Comparison of ENCODE assay signal across 20 cellular contexts in the genomic region with DNA sequence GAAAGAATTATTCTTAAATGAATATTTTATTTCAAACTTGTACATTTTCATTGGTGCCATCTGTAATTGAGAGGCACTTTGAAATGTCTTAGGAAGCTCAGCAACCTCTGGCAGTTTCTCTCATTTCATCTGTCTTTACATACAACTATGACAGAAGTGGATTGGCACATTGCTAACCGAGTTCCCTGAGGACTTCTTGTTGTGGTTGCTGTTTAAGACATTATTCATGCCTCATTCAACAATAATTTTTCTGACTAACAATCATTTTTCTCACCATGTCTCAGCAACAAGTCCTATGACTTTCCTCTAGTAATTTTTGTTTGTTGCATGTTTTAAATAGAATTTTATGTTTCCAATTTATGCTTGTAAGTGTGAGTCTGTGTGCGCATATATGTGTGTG.
DNase-seq lines count a peak whose midpoint lies in the region; ATAC-seq and TF ChIP-seq lines count a peak whose summit lies in the region.
"Had no signal": no experiment of that assay in that cellular context is flagged by ENCODE, and none has a peak within 500 bp of the region (broad histone marks: within the 10 kb centered on the region; RNA-seq: fewer than 3 reads in every experiment).

No MANE protein-coding gene starts in this region.

- H3K9ac ChIP-seq in trophoblast cell (ENCODE audit: low read length), result no peak overlapping the region

- no peak overlapping the region for H2AK5ac ChIP-seq in trophoblast cell (ENCODE audit: low read length)

- no peaks in the 10 kb centered on the region for H3K36me3 ChIP-seq in trophoblast cell (ENCODE audit: control insufficient read depth in 1 of 2, insufficient read depth in 2 of 2, low read length in 2 of 2)
- H3K36me3 ChIP-seq: right atrium auricular region had no signal

- no peaks in the 10 kb centered on the region for H3K79me2 ChIP-seq in trophoblast cell (ENCODE audit: control insufficient read depth, insufficient read depth, low read length, poor library complexity)

- H4K8ac ChIP-seq in trophoblast cell (ENCODE audit: low read depth, low read length), result no peak overlapping the region

- no peaks in the 10 kb centered on the region for H3K9me3 ChIP-seq in trophoblast cell (ENCODE audit: insufficient read depth, low read depth, low read length)
- H3K9me3 ChIP-seq: right atrium auricular region had no signal

- no peaks in the 10 kb centered on the region for H3K79me1 ChIP-seq in trophoblast cell (ENCODE audit: low read length)

- H2AFZ ChIP-seq in trophoblast cell (ENCODE audit: insufficient read depth, low read length, poor library complexity), result no peak overlapping the region

- no peaks in the 10 kb centered on the region for H3K4me1 ChIP-seq in trophoblast cell (ENCODE audit: control insufficient read depth in 1 of 2, insufficient read depth in 2 of 2, low read length in 2 of 2)
- H3K4me1 ChIP-seq: right atrium auricular region had no signal

- WGBS in trophoblast cell (ENCODE audit: extremely low coverage, insufficient coverage, insufficient read length), result no CpG with 5 or more reads among the region's 2 CpGs

- peaks cover 32% of the 10 kb centered on the region for H3K4me1 Mint-ChIP-seq in progenitor cell of endocrine pancreas (ENCODE audit: low read depth)
- H3K4me1 Mint-ChIP-seq: central memory CD8-positive, alpha-beta T cell; naive thymus-derived CD4-positive, alpha-beta T cell; T-cell had no signal

- no peaks in the 10 kb centered on the region for H3K27me3 ChIP-seq in trophoblast cell (ENCODE audit: insufficient read depth, low read length)
- H3K27me3 ChIP-seq: right atrium auricular region had no signal

- no peak overlapping the region for H3K4me2 ChIP-seq in trophoblast cell (ENCODE audit: low read length)

- no peak overlapping the region for H3K18ac ChIP-seq in trophoblast cell (ENCODE audit: low read length)

- no peak overlapping the region for H4K91ac ChIP-seq in trophoblast cell (ENCODE audit: low read depth, low read length)

- H3K36me3 Mint-ChIP-seq in progenitor cell of endocrine pancreas (ENCODE audit: insufficient read depth), result no peaks in the 10 kb centered on the region
- H3K36me3 Mint-ChIP-seq: naive thymus-derived CD4-positive, alpha-beta T cell; T-cell; type B pancreatic cell had no signal

- H2BK120ac ChIP-seq in trophoblast cell (ENCODE audit: insufficient read depth, low read length, poor library complexity), result no peak overlapping the region

- ATAC-seq in HG02610 (IDR thresholded peaks at IDR 0.05; ENCODE audit: unreplicated experiment), result no peak
- no peak for ATAC-seq in HG03175 (IDR thresholded peaks at IDR 0.05; ENCODE audit: unreplicated experiment)
- ATAC-seq: left ventricle myocardium superior; naive thymus-derived CD4-positive, alpha-beta T cell; T-cell had no signal

- no peak overlapping the region for H3K14ac ChIP-seq in trophoblast cell (ENCODE audit: low read length)

- DNase-seq in ELR (ENCODE audit: low read depth) (peak; percentile 93), NCI-H226 (peak; percentile 76), dedifferentiated amniotic fluid mesenchymal stem cell (ENCODE audit: extremely low spot score) (peak; percentile 37), trophoblast cell (peak; percentile 45 to 52), NCI-H2081 treated with DMSO at 0.1 percent for 48 hours (lab: John Stamatoyannopoulos, UW) (no peak), progenitor cell of endocrine pancreas (ENCODE audit: low spot score, unreplicated experiment) (no peak)
- DNase-seq: activated naive CD4-positive, alpha-beta T cell treated with Interleukin-2 at 50 U/mL for 16 hours; CD4-positive, alpha-beta T cell; GF-D8; left ventricle myocardium superior; naive thymus-derived CD4-positive, alpha-beta T cell; NCI-H345; OCI-M1; stimulated activated CD4-positive, alpha-beta T cell treated with anti-CD3 and anti-CD28 coated beads, Interleukin-4, amount 100 ng/mL, for 1 hour; T-cell had no signal

- no peak overlapping the region for H3K27ac ChIP-seq in trophoblast cell (ENCODE audit: low read depth, low read length)
- H3K27ac ChIP-seq: right atrium auricular region had no signal

- H4K12ac ChIP-seq in trophoblast cell (ENCODE audit: low read depth, low read length), result no peak overlapping the region

- H2BK5ac ChIP-seq in trophoblast cell (ENCODE audit: low read depth, low read length, poor library complexity), result no peak overlapping the region

- no peak overlapping the region for H3K4ac ChIP-seq in trophoblast cell (ENCODE audit: low read depth, low read length)

- peaks cover 23% of the 10 kb centered on the region for H3K9me3 Mint-ChIP-seq in progenitor cell of endocrine pancreas (ENCODE audit: low read depth)
- H3K9me3 Mint-ChIP-seq: central memory CD8-positive, alpha-beta T cell; type B pancreatic cell had no signal

- no peak for TF ChIP-seq CTCF in progenitor cell of endocrine pancreas (IDR thresholded peaks at IDR 0.05; ENCODE audit: unreplicated experiment)

- H3K4me3 Mint-ChIP-seq in progenitor cell of endocrine pancreas (ENCODE audit: low read depth), result no peak overlapping the region
- H3K4me3 Mint-ChIP-seq: CD4-positive, alpha-beta T cell; central memory CD8-positive, alpha-beta T cell; naive thymus-derived CD4-positive, alpha-beta T cell; T-cell; type B pancreatic cell had no signal

- no peak overlapping the region for H3K23ac ChIP-seq in trophoblast cell (ENCODE audit: low read length)

- no peak overlapping the region for H3K4me3 ChIP-seq in trophoblast cell (ENCODE audit: low read depth, low read length)
- H3K4me3 ChIP-seq: right atrium auricular region had no signal

- no peaks in the 10 kb centered on the region for H3K27me3 Mint-ChIP-seq in progenitor cell of endocrine pancreas
- H3K27me3 Mint-ChIP-seq: CD4-positive, alpha-beta T cell; central memory CD8-positive, alpha-beta T cell; naive thymus-derived CD4-positive, alpha-beta T cell; T-cell; type B pancreatic cell had no signal

- no peak overlapping the region for H3K27ac Mint-ChIP-seq in progenitor cell of endocrine pancreas
- H3K27ac Mint-ChIP-seq: CD4-positive, alpha-beta T cell; naive thymus-derived CD4-positive, alpha-beta T cell; T-cell; type B pancreatic cell had no signal

- no peak overlapping the region for H2BK12ac ChIP-seq in trophoblast cell (ENCODE audit: low read length)

Comparison
In these comparisons a context has a peak if more than half of its experiments do, and no peak if none do; other contexts are left out.
1. DNase-seq: peak in ELR (single experiment), NCI-H226 (single experiment), dedifferentiated amniotic fluid mesenchymal stem cell (single experiment) and trophoblast cell (2 of 2); none in NCI-H2081 treated with DMSO at 0.1 percent for 48 hours (single experiment) and progenitor cell of endocrine pancreas (single experiment).